Comparison of ENCODE assay signal across 8 cellular contexts in the genomic region with DNA sequence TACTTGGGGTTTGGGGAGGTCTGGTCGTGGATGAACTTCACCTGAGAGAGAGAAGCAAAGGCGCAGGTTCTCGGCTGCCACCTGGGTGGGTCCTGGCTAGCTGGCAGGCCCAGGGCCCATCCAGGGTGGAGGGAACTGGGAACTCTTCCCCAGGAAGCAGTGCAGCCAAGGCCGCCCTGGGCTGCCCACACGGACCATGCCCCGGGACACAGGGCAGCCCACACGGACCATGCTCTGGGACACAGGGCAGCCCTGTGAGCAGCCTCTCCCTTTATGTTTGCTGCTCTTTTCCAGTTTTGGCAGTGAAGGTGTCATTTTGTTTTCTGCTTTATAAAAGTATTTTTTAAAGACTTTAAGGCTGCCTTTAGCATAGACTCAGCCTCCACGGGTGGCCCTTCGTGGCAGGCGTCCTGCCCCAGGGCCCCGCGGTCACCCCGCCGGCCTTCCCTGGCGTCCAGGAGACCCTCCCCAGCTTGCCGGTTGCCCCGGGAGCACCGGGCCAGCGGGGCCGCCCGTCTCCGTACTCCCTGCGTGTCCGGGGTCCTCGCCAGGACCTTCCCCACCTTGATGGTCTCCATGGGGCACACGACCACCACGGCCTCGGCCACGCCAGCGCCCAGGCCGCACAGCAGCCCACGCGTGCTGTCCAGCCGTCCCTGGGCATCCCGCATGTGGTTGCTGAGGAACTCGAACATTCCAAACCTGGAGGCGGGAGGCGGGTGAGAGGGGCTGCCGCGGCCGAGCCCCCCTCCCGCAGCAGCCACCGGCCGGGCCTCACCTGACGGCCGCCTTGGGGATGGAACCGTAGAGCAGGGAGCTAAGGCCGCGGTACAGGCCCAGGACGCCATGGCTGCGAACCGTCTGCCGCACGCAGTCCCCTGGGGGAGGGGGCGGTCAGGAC. TPM values are rescaled to one million over a fixed set of nuclear protein-coding genes. Genes with fewer than 3 reads are reported as not detected.
DNase-seq lines count a peak whose midpoint lies in the region; ATAC-seq, FAIRE-seq and TF ChIP-seq lines count a peak whose summit lies in the region.

No MANE protein-coding gene starts in this region.

- no peak for DNase-seq in SK-N-MC (ENCODE audit: low read depth, low spot score)
- no peak for DNase-seq in fibroblast of the aortic adventitia (ENCODE audit: low read depth)
- no peak for DNase-seq in gastrocnemius medialis
- DNase-seq in activated effector memory CD4-positive, alpha-beta T cell treated with Interleukin-2 at 50 U/mL for 16 hours, result no peak
- DNase-seq in stimulated activated CD4-positive, alpha-beta T cell treated with anti-CD3 and anti-CD28 coated beads, Interleukin-4, amount 100 ng/mL, for 4 hours, result no peak
- no peak for DNase-seq in frontal cortex (ENCODE audit: low spot score in 2 of 2)
- DNase-seq in erythroblast (lab: John Stamatoyannopoulos, UW), result no peak

- ATAC-seq in GM19035 (IDR thresholded peaks at IDR 0.05; ENCODE audit: unreplicated experiment), result peak; percentile 4
- ATAC-seq in gastrocnemius medialis, result no peak

- TF ChIP-seq POLR2A in gastrocnemius medialis (IDR thresholded peaks at IDR 0.05), result no peak
- TF ChIP-seq POLR2A in erythroblast (IDR thresholded peaks at IDR 0.05; ENCODE audit: low read length), result no peak

- peak overlapping the region; percentile 77 for H3K9ac ChIP-seq in SK-N-MC (ENCODE audit: insufficient read length)

- TF ChIP-seq CTCF in fibroblast of the aortic adventitia (IDR thresholded peaks at IDR 0.05; ENCODE audit: insufficient read depth, low read length), result no peak
- TF ChIP-seq CTCF in gastrocnemius medialis (IDR thresholded peaks at IDR 0.05 in 4 of 5, conservative IDR thresholded peaks at IDR 0.05 in 1 of 5), result no peak

- H3K27ac ChIP-seq in SK-N-MC, result no peak overlapping the region
- peak overlapping the region; percentile 76 to 97 (median 93) for H3K27ac ChIP-seq in gastrocnemius medialis

- H3K9me3 ChIP-seq in SK-N-MC (ENCODE audit: low read depth, low read length) (no peaks in the 10 kb centered on the region), gastrocnemius medialis (no peaks in the 10 kb centered on the region)

- H3K27me3 ChIP-seq in gastrocnemius medialis, result no peaks in the 10 kb centered on the region

- intact Hi-C loops in gastrocnemius medialis (cut with DNase I; ENCODE audit: low total_unique reads), result loop anchor here (2.0 to 5.0 kb wide), 3 partner anchors 113 to 301 kb away; partner anchors contain the start of genes CDC45, CLTCL1, HIRA and MRPL40

- H3K4me1 ChIP-seq in gastrocnemius medialis, result peaks cover 32 to 42% of the 10 kb centered on the region in 2 donors

- H3K4me3 ChIP-seq in SK-N-MC (peak overlapping the region; percentile 89), fibroblast of the aortic adventitia (ENCODE audit: low read depth, low read length) (peak overlapping the region; percentile 76), gastrocnemius medialis (peak overlapping the region; percentile 58 to 76 (median 70))

- H3K36me3 ChIP-seq in SK-N-MC (ENCODE audit: insufficient read depth, low read length) (no peaks in the 10 kb centered on the region; the same call in 1 of the 2 replicates), gastrocnemius medialis (peaks cover 0 to 27% of the 10 kb centered on the region in 2 donors)

- in situ Hi-C loops in gastrocnemius medialis (cut with MboI; ENCODE audit: low sequenced_read_pairs in 4 of 4), result loop anchor here in 1 of 4 donors (25.0 kb wide), 1 partner anchor 285 kb away; no protein-coding TSS in a partner anchor

- FAIRE-seq in frontal cortex (lab: Jason Lieb, UNC), result no peak

RNA-seq across cellular contexts. Expression of gene SLC25A1, which starts 1.1 kb away (rescaled TPM):
- total RNA-seq in fibroblast of the aortic adventitia (ENCODE audit: low replicate concordance), result 53.2 and 53.4 TPM in 2 replicates
- total RNA-seq in gastrocnemius medialis, result 10 to 100 TPM; 10.5 to 16.6 (median 13.5) TPM
- total RNA-seq in frontal cortex, result 24.9 TPM

RNA-seq across cellular contexts. Expression of gene GSC2, which starts 27.3 kb away (rescaled TPM):
- not detected in 2 replicates for total RNA-seq in fibroblast of the aortic adventitia (ENCODE audit: low replicate concordance)
- not detected for total RNA-seq in gastrocnemius medialis
- not detected for total RNA-seq in frontal cortex

RNA-seq across cellular contexts. Expression of gene ESS2, which starts 33.0 kb away (rescaled TPM):
- total RNA-seq in fibroblast of the aortic adventitia (ENCODE audit: low replicate concordance) (13.9 and 20.1 TPM in 2 replicates), gastrocnemius medialis (10 to 100 TPM in 2 of 4 donors, 1 to 10 TPM in 2; 7.5 to 25.3 (median 12.0) TPM), frontal cortex (13.0 TPM)

RNA-seq across cellular contexts. Expression of gene TSSK2, which starts 46.3 kb away (rescaled TPM):
- total RNA-seq in fibroblast of the aortic adventitia (ENCODE audit: low replicate concordance) (not detected in 2 replicates), gastrocnemius medialis (under 1 TPM in 3 of 4 donors, not detected in 1; 0.19 to 0.33 (median 0.25) TPM), frontal cortex (not detected)

RNA-seq across cellular contexts. Expression of gene DGCR2, which starts 55.2 kb away (rescaled TPM):
- total RNA-seq in fibroblast of the aortic adventitia (ENCODE audit: low replicate concordance) (29.2 and 42.7 TPM in 2 replicates), gastrocnemius medialis (10 to 100 TPM; 30.0 to 72.7 (median 43.5) TPM), frontal cortex (65.2 TPM)
